In the genomic region with DNA sequence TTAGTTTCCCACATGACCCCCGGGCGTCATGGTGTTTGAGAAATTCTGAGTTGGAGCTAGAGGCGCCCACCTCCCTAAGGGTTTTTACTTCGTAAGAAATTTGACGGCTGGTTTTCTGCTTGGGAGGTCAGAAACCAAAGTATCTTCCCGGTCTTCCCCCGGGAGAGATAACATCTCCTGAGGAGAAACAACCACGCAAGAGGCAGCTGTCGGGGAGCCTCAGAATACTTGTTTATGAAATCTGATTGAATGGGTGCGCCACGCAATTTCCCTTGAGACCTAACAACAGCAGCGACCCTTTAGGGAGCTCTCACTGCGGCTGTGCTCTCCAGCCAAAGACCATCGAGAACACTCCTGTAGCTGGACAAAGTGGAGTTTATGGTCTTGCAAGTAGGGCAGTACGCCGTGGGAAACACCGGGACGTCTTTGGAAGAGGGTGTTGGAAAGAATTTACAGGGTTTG, we compare ENCODE assay signal across 8 cellular contexts. TPM values are rescaled to one million over a fixed set of nuclear protein-coding genes. Genes with fewer than 3 reads are reported as not detected.
DNase-seq lines count a peak whose midpoint lies in the region; ATAC-seq and TF ChIP-seq lines count a peak whose summit lies in the region.

No MANE protein-coding gene starts in this region.

- H3K27me3 ChIP-seq in Panc1 (ENCODE audit: control insufficient read depth, insufficient read depth, low read length) (no peaks in the 10 kb centered on the region), liver (ENCODE audit: control insufficient read depth in 4 of 4, insufficient read depth in 4 of 4, low read length in 3 of 4) (no peaks in the 10 kb centered on the region), testis (no peaks in the 10 kb centered on the region)

- DNase-seq in DMS114 treated with DMSO at 0.1 percent for 48 hours (lab: John Stamatoyannopoulos, UW; ENCODE audit: unreplicated experiment) (peak; percentile 46), Panc1 (ENCODE audit: low read depth, low spot score) (no peak), chondrocyte (ENCODE audit: low spot score) (no peak), testis (peak; percentile 60)

- TSS peak; percentile 96 for BruUV-seq in Panc1 (replicated peaks; lab: Mats Ljungman, UMichigan)

- TF ChIP-seq CTCF in HEK293 (tag by site-specific recombination; IDR thresholded peaks at IDR 0.05) (0 out of 2 replicates have a peak, but pooled peaks have one; percentile 6), Panc1 (IDR thresholded peaks at IDR 0.05) (no peak), chondrocyte (IDR thresholded peaks at IDR 0.05) (no peak), liver (IDR thresholded peaks at IDR 0.05; ENCODE audit: low read depth, low read length, missing input control) (no peak), testis (IDR thresholded peaks at IDR 0.05) (no peak)

- H3K27ac Mint-ChIP-seq in chondrocyte (ENCODE audit: unreplicated experiment) = peak overlapping the region; percentile 99

- H3K27me3 Mint-ChIP-seq in chondrocyte (ENCODE audit: low read depth) = no peaks in the 10 kb centered on the region

- H3K9ac ChIP-seq in liver (ENCODE audit: low read depth in 1 of 2, low read length in 2 of 2) = peak overlapping the region; percentile 68 to 87

- H3K27ac ChIP-seq in HEK293 (ENCODE audit: extremely low read depth, low read depth, low read length) (peak overlapping the region; percentile 44; the same call in 1 of the 2 replicates), Panc1 (ENCODE audit: low read length) (peak overlapping the region; percentile 98), liver (ENCODE audit: low read depth in 1 of 2, low read length in 2 of 2) (peak overlapping the region; percentile 79 to 93), testis (peak overlapping the region; percentile 93 to 95)

- H3K9me3 ChIP-seq in HEK293 (ENCODE audit: control insufficient read depth, insufficient read depth, low read depth, low read length) = no peaks in the 10 kb centered on the region
- no peaks in the 10 kb centered on the region for H3K9me3 ChIP-seq in Panc1 (ENCODE audit: control insufficient read depth, insufficient read depth, low read depth, low read length)
- H3K9me3 ChIP-seq in liver (ENCODE audit: control insufficient read depth in 4 of 4, low read length in 3 of 4) = no peaks in the 10 kb centered on the region
- no peaks in the 10 kb centered on the region for H3K9me3 ChIP-seq in testis

- H3K36me3 ChIP-seq in HEK293 (ENCODE audit: control insufficient read depth in 2 of 2, insufficient read depth in 1 of 2, low read length in 2 of 2) (peaks cover 13 to 34% of the 10 kb centered on the region in 2 experiments; a peak in 2 of 3 replicates), Panc1 (ENCODE audit: control insufficient read depth, insufficient read depth, low read length) (peaks cover 25% of the 10 kb centered on the region), liver (ENCODE audit: control insufficient read depth in 4 of 4, insufficient read depth in 3 of 4, low read depth in 1 of 4, low read length in 3 of 4) (peaks cover 0 to 9% (median 5%) of the 10 kb centered on the region in 4 donors), testis (ENCODE audit: low read depth, missing control alignments) (no peaks in the 10 kb centered on the region)

- in situ Hi-C loops in Panc1 (cut with HindIII; ENCODE audit: low pct_unique_long_range_greater_than_20kb, low sequenced_read_pairs) = no loop called here

- CTCF ChIA-PET in HEK293 (lab: Yijun Ruan, JAX) (interaction anchor here (0.5 to 1.3 kb wide), 8 partner anchors 10 to 496 kb away, joined by 3 to 6 read pairs (median 4); no protein-coding TSS in a partner anchor), Panc1 (lab: Charles Lee) (interaction anchor here (0.6 to 0.7 kb wide), 4 partner anchors 23 to 249 kb away, joined by 3 to 10 read pairs (median 4); no protein-coding TSS in a partner anchor)

- peaks cover 44% of the 10 kb centered on the region for H3K4me1 Mint-ChIP-seq in chondrocyte (ENCODE audit: low read depth)

- peaks cover 3% of the 10 kb centered on the region; the same call in 1 of the 2 replicates for H3K4me1 ChIP-seq in HEK293 (ENCODE audit: control insufficient read depth, insufficient read depth, low read length)
- peaks cover 22% of the 10 kb centered on the region; the same call in 1 of the 2 replicates for H3K4me1 ChIP-seq in Panc1 (ENCODE audit: control insufficient read depth, insufficient read depth, low read length)
- H3K4me1 ChIP-seq in liver (ENCODE audit: control insufficient read depth in 4 of 4, insufficient read depth in 4 of 4, low read length in 3 of 4) = peaks cover 5 to 31% (median 14%) of the 10 kb centered on the region in 4 donors
- peaks cover 31% of the 10 kb centered on the region for H3K4me1 ChIP-seq in testis

- intact Hi-C loops in Panc1 (cut with micrococcal nuclease; ENCODE audit: unreplicated experiment) (no loop called here), testis (cut with DNase I; ENCODE audit: low total_unique reads) (no loop called here)

- H3K4me3 ChIP-seq in HEK293 (ENCODE audit: low read depth, low read length) (peak overlapping the region; percentile 85), Panc1 (ENCODE audit: low read depth in 2 of 2, low read length in 2 of 2) (peak overlapping the region; percentile 79 to 99), liver (ENCODE audit: low read depth in 1 of 3, low read length in 3 of 3) (peak overlapping the region; percentile 58 to 80 (median 76)), testis (peak overlapping the region; percentile 90 to 94)

- H3K36me3 Mint-ChIP-seq in chondrocyte (ENCODE audit: low read depth) = peaks cover 14% of the 10 kb centered on the region

- POLR2A ChIA-PET in HEK293 (lab: Yijun Ruan, JAX) (interaction anchor here (0.5 to 2.7 kb wide), 24 partner anchors 8 to 669 kb away, joined by 3 to 31 read pairs (median 4); a partner anchor contains a TSS), Panc1 (lab: Charles Lee) (interaction anchor here (0.7 to 1.2 kb wide), 4 partner anchors 12 to 410 kb away, joined by 3 to 9 read pairs (median 4); no protein-coding TSS in a partner anchor)

- peak overlapping the region; percentile 96 for H3K4me3 Mint-ChIP-seq in chondrocyte (ENCODE audit: unreplicated experiment)

- TF ChIP-seq POLR2A in testis (IDR thresholded peaks at IDR 0.05) = no peak

- WGBS in liver = 2% methylated on average over 18 of the region's 18 CpGs
- 1% methylated on average over 18 of the region's 18 CpGs for WGBS in testis, 2 donors

- ATAC-seq in Panc1 = peak; percentile 29
- ATAC-seq in GM18519 (IDR thresholded peaks at IDR 0.05; ENCODE audit: low FRiP score, unreplicated experiment) = no peak
- no peak for ATAC-seq in HG03521 (IDR thresholded peaks at IDR 0.05; ENCODE audit: unreplicated experiment)

- no peak for TF ChIP-seq RAD21 in liver (IDR thresholded peaks at IDR 0.05)

- H3K9me3 Mint-ChIP-seq in chondrocyte (ENCODE audit: low read depth) = no peaks in the 10 kb centered on the region

TF ChIP-seq in HEK293, 187 proteins besides CTCF, POLR2A, EP300 and RAD21 (continues in another document):
- TF ChIP-seq SALL2 (tag by site-specific recombination; IDR thresholded peaks at IDR 0.05; ENCODE audit: borderline replicate concordance) = no peak
- TF ChIP-seq IKZF3 (tag by site-specific recombination; IDR thresholded peaks at IDR 0.05) = peak; percentile 55; the same call in 1 of the 2 replicates
- TF ChIP-seq, protein P1, sequence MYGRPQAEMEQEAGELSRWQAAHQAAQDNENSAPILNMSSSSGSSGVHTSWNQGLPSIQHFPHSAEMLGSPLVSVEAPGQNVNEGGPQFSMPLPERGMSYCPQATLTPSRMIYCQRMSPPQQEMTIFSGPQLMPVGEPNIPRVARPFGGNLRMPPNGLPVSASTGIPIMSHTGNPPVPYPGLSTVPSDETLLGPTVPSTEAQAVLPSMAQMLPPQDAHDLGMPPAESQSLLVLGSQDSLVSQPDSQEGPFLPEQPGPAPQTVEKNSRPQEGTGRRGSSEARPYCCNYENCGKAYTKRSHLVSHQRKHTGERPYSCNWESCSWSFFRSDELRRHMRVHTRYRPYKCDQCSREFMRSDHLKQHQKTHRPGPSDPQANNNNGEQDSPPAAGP (tag by site-specific recombination; IDR thresholded peaks at IDR 0.05) = no peak
- TF ChIP-seq ZNF266 (tag by site-specific recombination; IDR thresholded peaks at IDR 0.05; ENCODE audit: low read depth) = no peak

TF ChIP-seq in liver, 16 proteins besides CTCF, POLR2A, EP300 and RAD21:
- TF ChIP-seq EGR1 (IDR thresholded peaks at IDR 0.05; ENCODE audit: low read depth in 2 of 2) (no peak), FOXA2 (IDR thresholded peaks at IDR 0.05) (peak; percentile 1)

RNA-seq across cellular contexts. Expression of a gene that starts 0.6 kb away (rescaled TPM):
- 82.0 TPM for total RNA-seq in Panc1 (2021; ENCODE audit: unreplicated experiment)
- 111 TPM for polyA plus RNA-seq in Panc1 (2012; ENCODE audit: insufficient read length)
- total RNA-seq in chondrocyte = 49.4 to 152 TPM (median 148 TPM) in 3 replicates
- total RNA-seq in liver = 10 to 100 TPM; 31.0 to 32.1 TPM
- polyA plus RNA-seq in liver = 10 to 100 TPM; 30.8 to 37.9 TPM
- 10 to 100 TPM; 41.9 to 45.4 TPM for total RNA-seq in testis
- 48.9 TPM for polyA plus RNA-seq in testis (ENCODE audit: insufficient read depth, low read depth, low replicate concordance)

Comparison
In these comparisons a context has a peak if more than half of its experiments do, and no peak if none do; other contexts are left out.
1. DNase-seq: peak in DMS114 treated with DMSO at 0.1 percent for 48 hours (single experiment) and testis (single experiment); none in Panc1 (single experiment) and chondrocyte (single experiment).
2. H3K27ac ChIP-seq: peak in every context shown above with its lines; median percentile 98 in Panc1; 94 in testis; 86 in liver; 44 in HEK293.
3. Peak in every context shown above with its lines, with median percentiles within 50 percentile points of each other: H3K4me3 ChIP-seq.